ENCODE assay signal across 17 cellular contexts in the genomic region with DNA sequence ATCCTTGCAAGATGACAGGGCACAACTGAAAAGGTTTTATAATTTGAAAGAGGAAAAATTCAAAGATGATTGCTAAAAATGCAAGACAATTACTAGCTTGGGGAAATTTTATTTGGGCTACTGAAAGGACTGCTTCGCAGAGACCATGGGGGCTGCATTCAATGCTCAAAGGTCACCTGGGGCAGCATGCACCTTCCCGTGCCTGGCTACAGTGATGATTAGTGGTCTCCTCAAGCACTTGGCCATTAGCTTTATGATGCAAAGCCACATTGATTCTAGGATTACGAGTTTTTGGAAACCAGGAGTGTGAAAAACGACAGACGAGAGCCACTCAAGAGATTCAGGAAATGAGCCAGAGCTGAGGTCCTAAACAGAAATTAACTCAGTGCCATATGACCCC.
A peak's percentile ranks its signal among the peaks of the same experiment; 100 is the strongest.
DNase-seq lines count a peak whose midpoint lies in the region; ATAC-seq and TF ChIP-seq lines count a peak whose summit lies in the region.
"Had no signal": no experiment of that assay in that cellular context is flagged by ENCODE, and none has a peak within 500 bp of the region (broad histone marks: within the 10 kb centered on the region; RNA-seq: fewer than 3 reads in every experiment).

No MANE protein-coding gene starts in this region.

- H3K27me3 Mint-ChIP-seq in brain, result no peaks in the 10 kb centered on the region
- H3K27me3 Mint-ChIP-seq: B cell; CD4-positive, alpha-beta T cell had no signal

- TF ChIP-seq CTCF in brain (conservative IDR thresholded peaks at IDR 0.05), result no peak

- peaks cover 52% of the 10 kb centered on the region for H3K4me1 Mint-ChIP-seq in brain
- H3K4me1 Mint-ChIP-seq: B cell had no signal

- H3K27me3 ChIP-seq in H7 (ENCODE audit: control insufficient read depth, insufficient read depth, low read length), result no peaks in the 10 kb centered on the region

- no peaks in the 10 kb centered on the region for H3K9me3 Mint-ChIP-seq in brain
- H3K9me3 Mint-ChIP-seq: CD4-positive, alpha-beta T cell; HFFc6; T-helper 1 cell treated with Interleukin-12 subunit alpha and Interleukin-12 subunit beta and Interleukin-4 antibody, amounts not matched to agents 30 μg/mL and 1 μg/mL, for 36 hours had no signal

- H3K36me3 ChIP-seq in H7 (replicated peaks; ENCODE audit: control insufficient read depth, insufficient read depth, low read length), result no peaks in the 10 kb centered on the region

- peak; percentile 11 for DNase-seq in H7
- DNase-seq in NCI-H2227 (lab: John Stamatoyannopoulos, UW; ENCODE audit: unreplicated experiment), result peak; percentile 92
- DNase-seq in left kidney (ENCODE audit: low read depth, low spot score), result peak; percentile 56
- DNase-seq in stimulated activated naive CD4-positive, alpha-beta T cell treated with Interleukin-2 at 50 U/mL for 16 hours (lab: John Stamatoyannopoulos, UW), result no peak
- DNase-seq: CD4-positive, alpha-beta T cell; DMS79 treated with DMSO at 0.1 percent for 48 hours; GDM1; GM23248; HFFc6; NCI-H1694 treated with DMSO at 0.1 percent for 48 hours; SHP77 had no signal

- H3K36me3 Mint-ChIP-seq in brain, result no peaks in the 10 kb centered on the region

- H3K4me3 ChIP-seq in H7 (ENCODE audit: insufficient read depth, low read depth, low read length), result no peak overlapping the region
- H3K4me3 ChIP-seq: GM23248 had no signal

- no peak for ATAC-seq in HG03457 (IDR thresholded peaks at IDR 0.05; ENCODE audit: unreplicated experiment)
- no peak for ATAC-seq in HG02763 (IDR thresholded peaks at IDR 0.05; ENCODE audit: unreplicated experiment)
- ATAC-seq: SK-N-SH treated with all-trans-retinoic acid at 6 μM for 48 hours had no signal

- peak overlapping the region in 3 of 5 experiments; percentile 10 to 83 (median 50) for H3K27ac Mint-ChIP-seq in brain
- H3K27ac Mint-ChIP-seq: B cell; CD4-positive, alpha-beta T cell; T-helper 1 cell treated with Interleukin-12 subunit alpha and Interleukin-12 subunit beta and Interleukin-4 antibody, amounts not matched to agents 30 μg/mL and 1 μg/mL, for 36 hours had no signal

- no peak overlapping the region for H3K4me3 Mint-ChIP-seq in brain
- H3K4me3 Mint-ChIP-seq: B cell; CD4-positive, alpha-beta T cell; HFFc6; T-helper 1 cell treated with Interleukin-12 subunit alpha and Interleukin-12 subunit beta and Interleukin-4 antibody, amounts not matched to agents 30 μg/mL and 1 μg/mL, for 36 hours had no signal
